ENCODE assay signal across 8 cellular contexts in the genomic region with DNA sequence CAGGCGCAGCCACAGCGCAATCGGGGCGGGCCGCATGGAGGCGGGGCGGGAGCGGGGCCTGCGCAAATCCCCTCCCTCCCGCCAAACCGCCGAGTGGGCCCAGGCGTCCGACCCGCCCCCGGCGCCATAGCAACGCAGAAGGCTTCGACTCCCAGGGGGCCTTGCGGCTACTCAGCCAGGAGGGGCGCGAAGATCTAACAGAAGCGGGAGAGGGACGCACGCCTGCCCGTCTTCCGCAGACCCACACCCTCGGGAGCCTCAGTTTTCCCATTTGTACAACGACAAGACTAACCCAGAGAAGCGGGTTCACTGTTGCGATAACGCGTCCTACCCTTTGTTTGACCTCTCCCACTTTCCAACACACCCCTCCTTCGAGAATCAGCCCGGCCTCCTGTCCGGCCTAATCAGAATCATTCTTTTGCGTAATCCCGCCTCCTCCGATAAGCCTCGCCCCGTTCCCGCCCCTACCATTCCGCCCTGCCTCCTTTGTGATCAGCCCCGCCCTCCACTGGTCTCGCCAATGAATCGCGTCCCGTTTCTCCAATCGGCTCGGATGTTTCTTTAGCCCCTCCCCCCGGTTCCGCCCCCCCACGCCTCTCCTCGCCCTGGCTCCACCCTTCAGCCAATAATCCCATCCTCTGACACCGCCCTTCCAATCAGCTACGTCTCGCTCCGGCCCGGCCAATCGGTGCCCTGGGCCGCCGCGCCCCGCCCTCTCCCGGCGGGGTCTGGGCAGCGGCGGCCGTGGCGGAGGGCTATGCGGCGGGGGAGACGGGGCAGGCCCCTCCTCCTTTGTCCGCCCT. TPM values are rescaled to one million over a fixed set of nuclear protein-coding genes. Genes with fewer than 3 reads are reported as not detected.
DNase-seq lines count a peak whose midpoint lies in the region; ATAC-seq, FAIRE-seq and TF ChIP-seq lines count a peak whose summit lies in the region.

A gene (minus strand): TSS at position 40 of the 803 bp plus-strand sequence. CDS start 4 bp downstream, at position 36.

- ATAC-seq in GM19395 (IDR thresholded peaks at IDR 0.05; ENCODE audit: unreplicated experiment), result peak; percentile 75
- peak; percentile 55 for ATAC-seq in HG03558 (IDR thresholded peaks at IDR 0.05; ENCODE audit: extremely low read depth, unreplicated experiment)
- peak; percentile 83 for ATAC-seq in HepG2

- CTCF ChIA-PET in BJ (lab: Yijun Ruan, JAX) (interaction anchor here (0.6 to 1.2 kb wide), 6 partner anchors 10 to 211 kb away, joined by 3 to 6 read pairs (median 4); no protein-coding TSS in a partner anchor), HepG2 (lab: Yijun Ruan, JAX; ENCODE audit: low intra/inter-chr PET ratio, low total read pairs) (no interaction called here)

- TF ChIP-seq RAD21 in HepG2 (CRISPR knock-in tag; IDR thresholded peaks at IDR 0.05), result peak; percentile 36; the same call in 1 of the 2 replicates

- in situ Hi-C loops in HepG2 (cut with HindIII; ENCODE audit: extremely low pct_ligation_motif_present, low pct_unique_long_range_greater_than_20kb), result no loop called here

- intact Hi-C loops in HepG2 (cut with micrococcal nuclease; ENCODE audit: unreplicated experiment), result no loop called here

- no peaks in the 10 kb centered on the region for H3K36me3 ChIP-seq in BJ (ENCODE audit: control insufficient read depth, insufficient read depth, low read length)
- no peaks in the 10 kb centered on the region for H3K36me3 ChIP-seq in HepG2 (replicated peaks in 1 of 2; ENCODE audit: control insufficient read depth in 1 of 2, insufficient read depth in 2 of 2, low read length in 2 of 2)

- peak within 1 kb of the TSS; percentile 61 for H3K4me3 ChIP-seq in BJ (ENCODE audit: low read depth, low read length)
- peak within 1 kb of the TSS; percentile 72 to 85 (median 77) for H3K4me3 ChIP-seq in HepG2 (replicated peaks in 1 of 3; ENCODE audit: insufficient read depth in 1 of 3, low read depth in 2 of 3, low read length in 3 of 3)

- TF ChIP-seq POLR2A in HepG2 (IDR thresholded peaks at IDR 0.05; ENCODE audit: insufficient read depth in 1 of 2, low read depth in 2 of 2, low read length in 2 of 2), result no peak

- no peaks in the 10 kb centered on the region for H3K9me3 ChIP-seq in HepG2 (ENCODE audit: low read length)

- H3K4me2 ChIP-seq in HepG2 (ENCODE audit: low read depth, low read length), result peak within 1 kb of the TSS; percentile 94

- H2AFZ ChIP-seq in HepG2 (ENCODE audit: low read length), result peak within 1 kb of the TSS; percentile 79

- peaks cover 6% of the 10 kb centered on the region for H3K79me2 ChIP-seq in HepG2 (ENCODE audit: insufficient read depth, low read length)

- H3K27me3 ChIP-seq in BJ (ENCODE audit: control insufficient read depth, insufficient read depth, low read length) (peaks cover 4% of the 10 kb centered on the region), HepG2 (ENCODE audit: control insufficient read depth in 1 of 2, insufficient read depth in 2 of 2, low read length in 2 of 2) (no peaks in the 10 kb centered on the region)

- FAIRE-seq in HepG2 (lab: Jason Lieb, UNC), result peak; percentile 93

- peak; percentile 90 for DNase-seq in BJ (ENCODE audit: low read depth)
- peak; percentile 92 for DNase-seq in NCI-H748 treated with DMSO at 0.1 percent for 48 hours (lab: John Stamatoyannopoulos, UW)
- peak; percentile 98 for DNase-seq in activated CD4-positive, alpha-beta T cell treated with anti-CD3 and anti-CD28 coated beads, Interleukin-2, amount 50 U/mL, for 48 hours
- DNase-seq in dermis microvascular lymphatic vessel endothelial cell (ENCODE audit: low read depth in 2 of 2), result peak; percentile 97 to 99
- DNase-seq in HepG2 (ENCODE audit: low spot score), result peak; percentile 95
- DNase-seq in stimulated activated CD4-positive, alpha-beta T cell treated with anti-CD3 and anti-CD28 coated beads, Interleukin-2, amount 100 ng/mL, for 48 hours, result peak; percentile 94 to 96

- TF ChIP-seq EP300 in HepG2 (IDR thresholded peaks at IDR 0.05; ENCODE audit: low read depth in 2 of 2, low read length in 2 of 2), result no peak
- TF ChIP-seq EP300 in HepG2 (CRISPR knock-in tag; IDR thresholded peaks at IDR 0.05; ENCODE audit: borderline replicate concordance), result no peak

- TF ChIP-seq CTCF in BJ (IDR thresholded peaks at IDR 0.05; ENCODE audit: insufficient read depth, low read depth, low read length) (no peak), HepG2 (CRISPR knock-in tag; IDR thresholded peaks at IDR 0.05) (no peak)

- POLR2A ChIA-PET in BJ (lab: Charles Lee), result interaction anchor here (0.6 to 0.7 kb wide), 2 partner anchors 54 to 222 kb away, joined by 4 to 7 read pairs; a partner anchor contains a TSS
- POLR2A ChIA-PET in HepG2 (lab: Yijun Ruan, JAX), result interaction anchor here (0.6 to 3.6 kb wide), 13 partner anchors 9 to 366 kb away, joined by 3 to 34 read pairs (median 4); a partner anchor contains a TSS

- peak within 1 kb of the TSS; percentile 77 for H3K9ac ChIP-seq in HepG2 (ENCODE audit: insufficient read depth, low read depth, low read length)

- no peaks in the 10 kb centered on the region for H4K20me1 ChIP-seq in HepG2 (ENCODE audit: insufficient read depth, low read length)

- BruUV-seq in HepG2 (replicated peaks; lab: Mats Ljungman, UMichigan), result no TSS peak

- 1% methylated on average over 31 of the region's 74 CpGs for WGBS in HepG2 (ENCODE audit: low lambda C conversion rate)

- H3K27ac ChIP-seq in HepG2 (ENCODE audit: extremely low read length, insufficient read depth, low read length), result peak within 1 kb of the TSS; percentile 68

- peaks cover 46% of the 10 kb centered on the region for H3K4me1 ChIP-seq in HepG2 (ENCODE audit: insufficient read depth, low read length)

TF ChIP-seq in HepG2, 621 proteins besides CTCF, POLR2A, EP300 and RAD21 (continues in another document):
- TF ChIP-seq FOSL2 (CRISPR knock-in tag; IDR thresholded peaks at IDR 0.05) (peak; percentile 36; the same call in 1 of the 2 replicates), RFX3 (CRISPR knock-in tag; IDR thresholded peaks at IDR 0.05) (peak; percentile 90), ZFX (CRISPR knock-in tag; IDR thresholded peaks at IDR 0.05; ENCODE audit: low read depth) (peak; percentile 32), ZNF598 (CRISPR knock-in tag; IDR thresholded peaks at IDR 0.05; ENCODE audit: borderline replicate concordance) (no peak), ATAD3A (CRISPR knock-in tag; IDR thresholded peaks at IDR 0.05) (no peak), KAT8 (CRISPR knock-in tag; IDR thresholded peaks at IDR 0.05) (peak; percentile 33; the same call in 1 of the 2 replicates), MED13 (CRISPR knock-in tag; IDR thresholded peaks at IDR 0.05) (0 out of 2 replicates have a peak, but pooled peaks have one; percentile 1)
- TF ChIP-seq, protein P1, sequence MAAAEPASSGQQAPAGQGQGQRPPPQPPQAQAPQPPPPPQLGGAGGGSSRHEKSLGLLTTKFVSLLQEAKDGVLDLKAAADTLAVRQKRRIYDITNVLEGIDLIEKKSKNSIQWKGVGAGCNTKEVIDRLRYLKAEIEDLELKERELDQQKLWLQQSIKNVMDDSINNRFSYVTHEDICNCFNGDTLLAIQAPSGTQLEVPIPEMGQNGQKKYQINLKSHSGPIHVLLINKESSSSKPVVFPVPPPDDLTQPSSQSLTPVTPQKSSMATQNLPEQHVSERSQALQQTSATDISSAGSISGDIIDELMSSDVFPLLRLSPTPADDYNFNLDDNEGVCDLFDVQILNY (CRISPR knock-in tag; conservative IDR thresholded peaks at IDR 0.05), result peak; percentile 23; the same call in 1 of the 2 replicates
- TF ChIP-seq, protein P2, sequence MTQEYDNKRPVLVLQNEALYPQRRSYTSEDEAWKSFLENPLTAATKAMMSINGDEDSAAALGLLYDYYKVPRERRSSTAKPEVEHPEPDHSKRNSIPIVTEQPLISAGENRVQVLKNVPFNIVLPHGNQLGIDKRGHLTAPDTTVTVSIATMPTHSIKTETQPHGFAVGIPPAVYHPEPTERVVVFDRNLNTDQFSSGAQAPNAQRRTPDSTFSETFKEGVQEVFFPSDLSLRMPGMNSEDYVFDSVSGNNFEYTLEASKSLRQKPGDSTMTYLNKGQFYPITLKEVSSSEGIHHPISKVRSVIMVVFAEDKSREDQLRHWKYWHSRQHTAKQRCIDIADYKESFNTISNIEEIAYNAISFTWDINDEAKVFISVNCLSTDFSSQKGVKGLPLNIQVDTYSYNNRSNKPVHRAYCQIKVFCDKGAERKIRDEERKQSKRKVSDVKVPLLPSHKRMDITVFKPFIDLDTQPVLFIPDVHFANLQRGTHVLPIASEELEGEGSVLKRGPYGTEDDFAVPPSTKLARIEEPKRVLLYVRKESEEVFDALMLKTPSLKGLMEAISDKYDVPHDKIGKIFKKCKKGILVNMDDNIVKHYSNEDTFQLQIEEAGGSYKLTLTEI (CRISPR knock-in tag; conservative IDR thresholded peaks at IDR 0.05), result no peak

RNA-seq across cellular contexts. Expression of the gene that starts here (rescaled TPM):
- polyA plus RNA-seq in BJ (2011; rRNA removed) (0.59 and 1.3 TPM in 2 replicates), HepG2 (2011; rRNA removed) (2.7 and 3.1 TPM in 2 replicates)
- 0.62 and 2.3 TPM in 2 replicates for polyA minus RNA-seq in BJ (2011; rRNA and poly(A)+ RNA removed)
- total RNA-seq in dermis microvascular lymphatic vessel endothelial cell (0.26 and 1.0 TPM in 2 replicates), HepG2 (2016; rRNA removed; fragmentation: Illumina TruSeq; extraction: Trizol) (0.52 and 2.0 TPM in 2 replicates)
- total RNA-seq in HepG2 (2016; cell fraction: cytosol; rRNA removed; fragmentation: Illumina TruSeq; extraction: Trizol; ENCODE audit: low read depth), result 0.91 and 1.2 TPM in 2 replicates
- total RNA-seq in HepG2 (2016; cell fraction: insoluble cytoplasmic fraction; rRNA removed; fragmentation: Illumina TruSeq; extraction: Trizol), result 1.1 and 1.5 TPM in 2 replicates
- total RNA-seq in HepG2 (2016; cell fraction: membrane; rRNA removed; fragmentation: Illumina TruSeq; extraction: Trizol), result 1.5 and 2.0 TPM in 2 replicates
- 1.7 and 3.6 TPM in 2 replicates for total RNA-seq in HepG2 (2016; cell fraction: nucleus; rRNA removed; fragmentation: Illumina TruSeq; extraction: Trizol)
- polyA plus RNA-seq in HepG2 (2011; cell fraction: cytosol; rRNA removed), result 0.73 and 1.2 TPM in 2 replicates
- 62.7 and 100 TPM in 2 replicates for polyA plus RNA-seq in HepG2 (2011; cell fraction: nucleus; rRNA removed)
- 2.9 and 3.0 TPM in 2 replicates for polyA plus RNA-seq in HepG2 (2012)
- polyA plus RNA-seq in HepG2 (2016; cell fraction: cytosol; fragmentation: Illumina TruSeq; extraction: Trizol; ENCODE audit: low read depth), result 0.60 and 0.88 TPM in 2 replicates
- polyA plus RNA-seq in HepG2 (2016; cell fraction: insoluble cytoplasmic fraction; fragmentation: Illumina TruSeq; extraction: Trizol; ENCODE audit: low read depth), result 0.61 and 1.1 TPM in 2 replicates
- 1.2 TPM in 2 replicates for polyA plus RNA-seq in HepG2 (2016; cell fraction: membrane; fragmentation: Illumina TruSeq; extraction: Trizol; ENCODE audit: low read depth)
- 11.8 and 12.9 TPM in 2 replicates for polyA plus RNA-seq in HepG2 (2016; cell fraction: nucleus; fragmentation: Illumina TruSeq; extraction: Trizol; ENCODE audit: insufficient read depth, low read depth)
- 0.84 and 1.6 TPM in 2 replicates for polyA minus RNA-seq in HepG2 (2011; rRNA and poly(A)+ RNA removed; ENCODE audit: low replicate concordance)
- 0.88 and 1.6 TPM in 2 replicates for polyA minus RNA-seq in HepG2 (2011; cell fraction: cytosol; rRNA and poly(A)+ RNA removed)
- 1.7 and 4.6 TPM in 2 replicates for polyA minus RNA-seq in HepG2 (2011; cell fraction: nucleus; rRNA and poly(A)+ RNA removed)

Comparison
In these comparisons a context has a peak if more than half of its experiments do, and no peak if none do; other contexts are left out.
1. Peak in every context shown above with its lines: DNase-seq, ATAC-seq, H3K4me3 ChIP-seq and H3K27ac ChIP-seq.